ENCODE assay signal across 9 cellular contexts in the genomic region with DNA sequence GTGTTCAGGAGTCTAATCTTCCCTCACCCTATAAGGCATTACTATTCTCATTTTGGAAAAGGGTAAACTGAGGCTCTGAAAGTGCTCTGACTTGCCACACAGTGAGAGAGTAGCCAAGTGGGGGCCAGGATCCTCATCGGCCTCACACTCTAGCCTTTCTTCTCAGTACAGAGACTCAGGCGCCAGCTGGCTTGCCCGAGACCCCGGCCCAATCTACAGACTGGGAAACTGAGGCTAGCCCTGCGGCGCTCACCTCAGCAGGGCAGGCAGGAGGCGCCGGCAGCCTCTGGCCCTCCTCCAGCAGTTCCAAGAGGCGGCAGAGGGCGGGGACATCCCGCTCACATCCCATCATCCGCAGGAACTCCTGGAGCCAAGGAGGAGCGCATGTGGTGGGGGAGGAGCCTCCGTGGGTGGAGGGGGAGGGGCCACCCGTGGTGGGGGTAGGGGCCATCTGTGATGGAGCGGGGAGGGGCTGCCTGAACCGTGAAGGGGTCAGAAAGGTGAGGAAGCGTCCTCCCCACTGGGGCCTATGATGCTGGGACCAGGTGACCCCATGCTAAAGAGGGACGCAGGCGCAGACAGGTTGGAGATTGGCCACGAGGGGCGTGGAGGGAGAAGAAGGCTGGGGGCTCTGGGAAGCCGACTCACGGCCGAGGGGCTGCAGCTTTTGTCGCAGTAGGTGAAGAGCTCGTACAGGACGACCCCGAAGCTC. TPM values are rescaled to one million over a fixed set of nuclear protein-coding genes. Genes with fewer than 3 reads are reported as not detected.
A peak's percentile ranks its signal among the peaks of the same experiment; 100 is the strongest.
DNase-seq lines count a peak whose midpoint lies in the region; ATAC-seq, FAIRE-seq and TF ChIP-seq lines count a peak whose summit lies in the region.
"Had no signal": no experiment of that assay in that cellular context is flagged by ENCODE, and none has a peak within 500 bp of the region (broad histone marks: within the 10 kb centered on the region; RNA-seq: fewer than 3 reads in every experiment).

No MANE protein-coding gene starts in this region.

- peak; percentile 27 for TF ChIP-seq CTCF in RWPE2 (IDR thresholded peaks at IDR 0.05; ENCODE audit: poor library complexity, severe bottlenecking)
- no peak for TF ChIP-seq CTCF in suprapubic skin (IDR thresholded peaks at IDR 0.05)

- H3K36me3 Mint-ChIP-seq in activated naive CD4-positive, alpha-beta T cell treated with anti-CD3 and anti-CD28 coated beads, Interleukin-2, amount 10 ng/mL, durations not matched to agents 7 days and 5 days, result peaks cover 65% of the 10 kb centered on the region
- peaks cover 60% of the 10 kb centered on the region for H3K36me3 Mint-ChIP-seq in activated naive CD4-positive, alpha-beta T cell treated with anti-CD3 and anti-CD28 coated beads for 36 hours (ENCODE audit: low read depth)

- no peak for TF ChIP-seq POLR2A in suprapubic skin (IDR thresholded peaks at IDR 0.05)

- ATAC-seq in RWPE2 (ENCODE audit: low read depth), result peak; percentile 73
- no peak for ATAC-seq in GM18867 (IDR thresholded peaks at IDR 0.05; ENCODE audit: unreplicated experiment)
- ATAC-seq in GM21723 (IDR thresholded peaks at IDR 0.05; ENCODE audit: unreplicated experiment), result no peak

- peaks cover 8% of the 10 kb centered on the region for H3K4me1 Mint-ChIP-seq in activated naive CD4-positive, alpha-beta T cell treated with anti-CD3 and anti-CD28 coated beads, Interleukin-2, amount 10 ng/mL, durations not matched to agents 7 days and 5 days
- H3K4me1 Mint-ChIP-seq in activated naive CD4-positive, alpha-beta T cell treated with anti-CD3 and anti-CD28 coated beads for 36 hours (ENCODE audit: low read depth), result peaks cover 5% of the 10 kb centered on the region

- no peak for TF ChIP-seq EP300 in suprapubic skin (IDR thresholded peaks at IDR 0.05)

- DNase-seq in activated naive CD4-positive, alpha-beta T cell treated with anti-CD3 and anti-CD28 coated beads, Interleukin-2, amount 10 ng/mL, durations not matched to agents 7 days and 5 days, result no peak
- DNase-seq in activated naive CD4-positive, alpha-beta T cell treated with anti-CD3 and anti-CD28 coated beads for 36 hours, result no peak
- DNase-seq in RWPE2 (ENCODE audit: low spot score) (peak; percentile 88), iPS DF 19.7 (ENCODE audit: low read depth, low spot score) (peak; percentile 72), suprapubic skin (ENCODE audit: low spot score in 2 of 2) (peak in 1 of 2 donors; percentile 60), HTR-8/SVneo (ENCODE audit: insufficient read length, low spot score) (no peak)

- H3K9me3 ChIP-seq in RWPE2 (ENCODE audit: severe bottlenecking), result no peaks in the 10 kb centered on the region
- H3K9me3 ChIP-seq in suprapubic skin, result no peaks in the 10 kb centered on the region

- intact Hi-C loops in activated naive CD4-positive, alpha-beta T cell treated with anti-CD3 and anti-CD28 coated beads for 36 hours (cut with micrococcal nuclease), result no loop called here

- peak overlapping the region; percentile 57 for H3K27ac ChIP-seq in RWPE2 (ENCODE audit: poor library complexity, severe bottlenecking)
- no peak overlapping the region for H3K27ac ChIP-seq in suprapubic skin
- H3K27ac ChIP-seq: BLaER1 treated with 17β-estradiol and CSF1 and Interleukin-3, amounts not matched to agents 10 nM and 100 nM had no signal

- H3K27me3 ChIP-seq in RWPE2 (ENCODE audit: insufficient read depth, poor library complexity, severe bottlenecking), result no peaks in the 10 kb centered on the region
- peaks cover 37% of the 10 kb centered on the region for H3K27me3 ChIP-seq in suprapubic skin
- H3K27me3 ChIP-seq: BLaER1 treated with 17β-estradiol and CSF1 and Interleukin-3, amounts not matched to agents 10 nM and 100 nM had no signal

- H3K36me3 ChIP-seq in RWPE2 (ENCODE audit: low read depth) (no peaks in the 10 kb centered on the region), suprapubic skin (no peaks in the 10 kb centered on the region)

- H3K27me3 Mint-ChIP-seq in activated naive CD4-positive, alpha-beta T cell treated with anti-CD3 and anti-CD28 coated beads, Interleukin-2, amount 10 ng/mL, durations not matched to agents 7 days and 5 days, result no peaks in the 10 kb centered on the region
- no peaks in the 10 kb centered on the region for H3K27me3 Mint-ChIP-seq in activated naive CD4-positive, alpha-beta T cell treated with anti-CD3 and anti-CD28 coated beads for 36 hours (ENCODE audit: low read depth)

- H3K4me3 ChIP-seq in RWPE2 (ENCODE audit: severe bottlenecking) (peak overlapping the region; percentile 48), suprapubic skin (peak overlapping the region; percentile 34)
- H3K4me3 ChIP-seq: BLaER1 treated with 17β-estradiol and CSF1 and Interleukin-3, amounts not matched to agents 10 nM and 100 nM had no signal

- no peak for FAIRE-seq in HTR-8/SVneo (lab: Jason Lieb, UNC)

- H3K27ac Mint-ChIP-seq in activated naive CD4-positive, alpha-beta T cell treated with anti-CD3 and anti-CD28 coated beads, Interleukin-2, amount 10 ng/mL, durations not matched to agents 7 days and 5 days, result peak overlapping the region; percentile 33
- H3K27ac Mint-ChIP-seq in activated naive CD4-positive, alpha-beta T cell treated with anti-CD3 and anti-CD28 coated beads for 36 hours, result no peak overlapping the region

- peaks cover 3% of the 10 kb centered on the region for H3K9me3 Mint-ChIP-seq in activated naive CD4-positive, alpha-beta T cell treated with anti-CD3 and anti-CD28 coated beads, Interleukin-2, amount 10 ng/mL, durations not matched to agents 7 days and 5 days
- peaks cover 3% of the 10 kb centered on the region for H3K9me3 Mint-ChIP-seq in activated naive CD4-positive, alpha-beta T cell treated with anti-CD3 and anti-CD28 coated beads for 36 hours

- CTCF ChIA-PET in activated naive CD4-positive, alpha-beta T cell treated with anti-CD3 and anti-CD28 coated beads, Interleukin-2, amount 10 ng/mL, durations not matched to agents 7 days and 5 days (lab: Charles Lee), result no interaction called here
- CTCF ChIA-PET in activated naive CD4-positive, alpha-beta T cell treated with anti-CD3 and anti-CD28 coated beads for 36 hours (lab: Charles Lee), result interaction anchor here (1.8 kb wide), 1 partner anchor 29 kb away, joined by 5 read pairs; a partner anchor contains a TSS

- H3K4me3 Mint-ChIP-seq in activated naive CD4-positive, alpha-beta T cell treated with anti-CD3 and anti-CD28 coated beads, Interleukin-2, amount 10 ng/mL, durations not matched to agents 7 days and 5 days, result no peak overlapping the region
- H3K4me3 Mint-ChIP-seq in activated naive CD4-positive, alpha-beta T cell treated with anti-CD3 and anti-CD28 coated beads for 36 hours, result no peak overlapping the region

- H3K4me1 ChIP-seq in RWPE2 (ENCODE audit: insufficient read depth, poor library complexity, severe bottlenecking) (no peaks in the 10 kb centered on the region), suprapubic skin (peaks cover 10% of the 10 kb centered on the region)

- 35% methylated on average over 26 of the region's 29 CpGs for WGBS in suprapubic skin

RNA-seq across cellular contexts. Expression of a gene that starts 8.7 kb away (rescaled TPM):
- total RNA-seq in activated naive CD4-positive, alpha-beta T cell treated with anti-CD3 and anti-CD28 coated beads for 36 hours, result 1 to 10 TPM; 5.7 to 5.9 TPM
- total RNA-seq in suprapubic skin, result not detected

RNA-seq across cellular contexts. Expression of a gene that starts 17.8 kb away (rescaled TPM):
- total RNA-seq in activated naive CD4-positive, alpha-beta T cell treated with anti-CD3 and anti-CD28 coated beads for 36 hours, result 100 to 1,000 TPM; 231 to 235 TPM
- total RNA-seq in suprapubic skin, result 1 to 10 TPM; 1.0 to 4.0 (median 1.7) TPM

RNA-seq across cellular contexts. Expression of a gene that starts 29.7 kb away (rescaled TPM):
- 1,000 to 10,000 TPM; 4,021 to 4,160 TPM for total RNA-seq in activated naive CD4-positive, alpha-beta T cell treated with anti-CD3 and anti-CD28 coated beads for 36 hours
- total RNA-seq in suprapubic skin, result 1,000 to 10,000 TPM; 1,229 to 2,185 (median 2,114) TPM

RNA-seq across cellular contexts. Expression of a gene that starts 35.1 kb away (rescaled TPM):
- total RNA-seq in activated naive CD4-positive, alpha-beta T cell treated with anti-CD3 and anti-CD28 coated beads for 36 hours, result under 1 TPM; 0.17 to 0.19 TPM
- 10 to 100 TPM in 1 of 4 donors, 1 to 10 TPM in 3; 1.4 to 12.1 (median 5.9) TPM for total RNA-seq in suprapubic skin

RNA-seq across cellular contexts. Expression of a gene that starts 41.7 kb away (rescaled TPM):
- 1 to 10 TPM; 1.1 to 1.2 TPM for total RNA-seq in activated naive CD4-positive, alpha-beta T cell treated with anti-CD3 and anti-CD28 coated beads for 36 hours
- not detected for total RNA-seq in suprapubic skin

Comparison
In these comparisons a context has a peak if more than half of its experiments do, and no peak if none do; other contexts are left out.
1. DNase-seq: peak in RWPE2 (single experiment) and iPS DF 19.7 (single experiment); none in activated naive CD4-positive, alpha-beta T cell treated with anti-CD3 and anti-CD28 coated beads, Interleukin-2, amount 10 ng/mL, durations not matched to agents 7 days and 5 days (single experiment), activated naive CD4-positive, alpha-beta T cell treated with anti-CD3 and anti-CD28 coated beads for 36 hours (single experiment) and HTR-8/SVneo (single experiment).
2. RNA of a gene that starts 8.7 kb away (total RNA-seq): 5.7 to 5.9 TPM in activated naive CD4-positive, alpha-beta T cell treated with anti-CD3 and anti-CD28 coated beads for 36 hours; not detected in suprapubic skin; every median in the first group is over 4 times any median in the second.
3. RNA of a gene that starts 17.8 kb away (total RNA-seq): 231 to 235 TPM in activated naive CD4-positive, alpha-beta T cell treated with anti-CD3 and anti-CD28 coated beads for 36 hours; 1.0 to 4.0 TPM in suprapubic skin; every median in the first group is over 10 times any median in the second.